ENCODE assay signal across 15 cellular contexts in genomic region chr12:6471992-6472366, GRCh38. TPM values are rescaled to one million over a fixed set of nuclear protein-coding genes. Genes with fewer than 3 reads are reported as not detected.
DNase-seq lines count a peak whose midpoint lies in the region; ATAC-seq and TF ChIP-seq lines count a peak whose summit lies in the region.
"Had no signal": no experiment of that assay in that cellular context is flagged by ENCODE, and none has a peak within 500 bp of the region (broad histone marks: within the 10 kb centered on the region; RNA-seq: fewer than 3 reads in every experiment).

No MANE protein-coding gene starts in this region.

- CTCF ChIA-PET in CD4-positive, alpha-beta memory T cell (lab: Charles Lee; ENCODE audit: partially characterized antibody) = interaction anchor here (1.4 to 5.2 kb wide), 3 partner anchors 20 to 48 kb away, joined by 3 to 55 read pairs (median 16); partner anchors contain the start of gene TAPBPL
- CTCF ChIA-PET in activated B cell treated with CpG ODN at 0.5 μM for 24 hours (lab: Charles Lee) = no interaction called here

- peaks cover 27 to 43% (median 35%) of the 10 kb centered on the region in 4 donors for H3K4me1 Mint-ChIP-seq in CD4-positive, alpha-beta memory T cell
- H3K4me1 Mint-ChIP-seq in activated B cell treated with CpG ODN at 0.5 μM for 24 hours = peaks cover 34% of the 10 kb centered on the region
- peaks cover 1% of the 10 kb centered on the region for H3K4me1 Mint-ChIP-seq in glutamatergic neuron (ENCODE audit: low read depth, unreplicated experiment)

- H3K9me3 Mint-ChIP-seq in CD4-positive, alpha-beta memory T cell = peaks cover 0 to 3% (median 0%) of the 10 kb centered on the region in 8 donors
- H3K9me3 Mint-ChIP-seq in activated B cell treated with CpG ODN at 0.5 μM for 24 hours = no peaks in the 10 kb centered on the region
- H3K9me3 Mint-ChIP-seq in glutamatergic neuron (ENCODE audit: unreplicated experiment) = peaks cover 15% of the 10 kb centered on the region
- H3K9me3 Mint-ChIP-seq: stimulated activated naive CD8-positive, alpha-beta T cell treated with anti-CD3 and anti-CD28 coated beads, Interleukin-15, Interleukin-2, amounts not matched to agents 100 ng/mL and 50 ng/mL, for 24 hours had no signal

- intact Hi-C loops in CD4-positive, alpha-beta memory T cell (cut with micrococcal nuclease) = loop anchor here (2.0 kb wide), 1 partner anchor 135 kb away; no protein-coding TSS in a partner anchor
- intact Hi-C loops in activated B cell treated with CpG ODN at 0.5 μM for 24 hours (cut with micrococcal nuclease) = loop anchor here (5.0 kb wide), 1 partner anchor 195 kb away; no protein-coding TSS in a partner anchor
- intact Hi-C loops in lower lobe of right lung (cut with DNase I) = no loop called here

- H3K4me3 ChIP-seq in CD4-positive, alpha-beta memory T cell (ENCODE audit: low read length in 2 of 2) = no peak overlapping the region
- H3K4me3 ChIP-seq in lower lobe of right lung = no peak overlapping the region

- no peaks in the 10 kb centered on the region for H3K9me3 ChIP-seq in CD4-positive, alpha-beta memory T cell (ENCODE audit: control insufficient read depth in 1 of 2, low read length in 2 of 2)
- H3K9me3 ChIP-seq in lower lobe of right lung = no peaks in the 10 kb centered on the region
- H3K9me3 ChIP-seq: right atrium auricular region had no signal

- DNase-seq in CD4-positive, alpha-beta memory T cell = no peak
- DNase-seq in activated B cell treated with CpG ODN at 0.5 μM for 24 hours (no peak), glutamatergic neuron (no peak), lower lobe of right lung (no peak), SHP77 treated with DMSO at 0.1 percent for 48 hours (lab: John Stamatoyannopoulos, UW) (no peak), ecto neural progenitor cell (ENCODE audit: low spot score) (no peak)
- DNase-seq: C1 segment of cervical spinal cord, NCI-H1436 treated with DMSO at 0.1 percent for 48 hours, NCI-H510A, PC-9 had no signal

- peak overlapping the region; percentile 1 to 48 (median 18) for H3K4me3 Mint-ChIP-seq in CD4-positive, alpha-beta memory T cell
- no peak overlapping the region for H3K4me3 Mint-ChIP-seq in activated B cell treated with CpG ODN at 0.5 μM for 24 hours
- H3K4me3 Mint-ChIP-seq in glutamatergic neuron (ENCODE audit: unreplicated experiment) = peak overlapping the region; percentile 90

- peaks cover 32% of the 10 kb centered on the region for H3K4me1 ChIP-seq in CD4-positive, alpha-beta memory T cell (ENCODE audit: insufficient read depth, low read length)
- H3K4me1 ChIP-seq in lower lobe of right lung = peaks cover 28% of the 10 kb centered on the region

- no peaks in the 10 kb centered on the region for H3K36me3 ChIP-seq in CD4-positive, alpha-beta memory T cell (ENCODE audit: insufficient read depth, low read length)
- H3K36me3 ChIP-seq in lower lobe of right lung = peaks cover 6% of the 10 kb centered on the region
- H3K36me3 ChIP-seq: right atrium auricular region had no signal

- peaks cover 6 to 20% of the 10 kb centered on the region in 2 donors for H3K36me3 Mint-ChIP-seq in CD4-positive, alpha-beta memory T cell
- H3K36me3 Mint-ChIP-seq in activated B cell treated with CpG ODN at 0.5 μM for 24 hours (ENCODE audit: low read depth) (peaks cover 13% of the 10 kb centered on the region), glutamatergic neuron (ENCODE audit: unreplicated experiment) (peaks cover 5% of the 10 kb centered on the region)

- no peaks in the 10 kb centered on the region for H3K27me3 ChIP-seq in CD4-positive, alpha-beta memory T cell (ENCODE audit: insufficient read depth, low read length)
- H3K27me3 ChIP-seq in lower lobe of right lung (ENCODE audit: low read depth) = no peaks in the 10 kb centered on the region
- H3K27me3 ChIP-seq: foreskin keratinocyte, right atrium auricular region had no signal

- ATAC-seq in activated B cell treated with CpG ODN at 0.5 μM for 24 hours (ENCODE audit: low read depth) (no peak), lower lobe of right lung (no peak), GM19452 (IDR thresholded peaks at IDR 0.05; ENCODE audit: unreplicated experiment) (no peak)
- ATAC-seq: foreskin keratinocyte had no signal

- peak overlapping the region in 3 of 7 donors; percentile 1 to 90 (median 17) for H3K27ac Mint-ChIP-seq in CD4-positive, alpha-beta memory T cell
- H3K27ac Mint-ChIP-seq in activated B cell treated with CpG ODN at 0.5 μM for 24 hours (peak overlapping the region; percentile 30), glutamatergic neuron (ENCODE audit: unreplicated experiment) (no peak overlapping the region)

- peak overlapping the region; percentile 89; the same call in 1 of the 2 replicates for H3K27ac ChIP-seq in 22Rv1
- no peak overlapping the region for H3K27ac ChIP-seq in CD4-positive, alpha-beta memory T cell (ENCODE audit: low read depth, low read length)
- no peak overlapping the region for H3K27ac ChIP-seq in lower lobe of right lung
- H3K27ac ChIP-seq: PC-9 had no signal

- peaks cover 0 to 2% of the 10 kb centered on the region in 2 donors for H3K27me3 Mint-ChIP-seq in CD4-positive, alpha-beta memory T cell
- H3K27me3 Mint-ChIP-seq in activated B cell treated with CpG ODN at 0.5 μM for 24 hours (no peaks in the 10 kb centered on the region), glutamatergic neuron (ENCODE audit: unreplicated experiment) (peaks cover 4% of the 10 kb centered on the region)
- H3K27me3 Mint-ChIP-seq: stimulated activated naive CD8-positive, alpha-beta T cell treated with anti-CD3 and anti-CD28 coated beads, Interleukin-15, Interleukin-2, amounts not matched to agents 100 ng/mL and 50 ng/mL, for 24 hours had no signal

- TF ChIP-seq CTCF in 22Rv1 (IDR thresholded peaks at IDR 0.05) (no peak), activated B cell treated with CpG ODN at 0.5 μM for 24 hours (IDR thresholded peaks at IDR 0.05) (no peak), glutamatergic neuron (IDR thresholded peaks at IDR 0.05; ENCODE audit: partially characterized antibody, unreplicated experiment) (no peak), lower lobe of right lung (IDR thresholded peaks at IDR 0.05) (no peak)

- POLR2A ChIA-PET in CD4-positive, alpha-beta memory T cell (lab: Charles Lee; ENCODE audit: partially characterized antibody) = interaction anchor here (3.8 to 4.7 kb wide), 5 partner anchors 10 to 132 kb away, joined by 36 to 107 read pairs (median 86); partner anchors contain the start of genes CD27, MRPL51 and TNFRSF1A
- POLR2A ChIA-PET in activated B cell treated with CpG ODN at 0.5 μM for 24 hours (lab: Charles Lee) = interaction anchor here (2.3 to 4.2 kb wide), 5 partner anchors 11 to 63 kb away, joined by 9 to 104 read pairs (median 88); partner anchors contain the start of genes GAPDH and MRPL51

RNA-seq across cellular contexts. Expression of gene VAMP1, which starts 1.5 kb away (rescaled TPM):
- 100 to 1,000 TPM in 1 of 2 experiments, 10 to 100 TPM in 1; 97.7 to 101 TPM for total RNA-seq in CD4-positive, alpha-beta memory T cell
- 10 to 100 TPM; 10.3 to 12.1 TPM for polyA plus RNA-seq in CD4-positive, alpha-beta memory T cell
- 32.9 and 34.5 TPM in 2 replicates for total RNA-seq in activated B cell treated with CpG ODN at 0.5 μM for 24 hours
- 14.0 TPM for total RNA-seq in glutamatergic neuron (ENCODE audit: unreplicated experiment)
- 6.8 TPM for total RNA-seq in lower lobe of right lung

RNA-seq across cellular contexts. Expression of gene TAPBPL, which starts 20.1 kb away (rescaled TPM):
- 10 to 100 TPM; 66.4 to 66.9 TPM for total RNA-seq in CD4-positive, alpha-beta memory T cell
- polyA plus RNA-seq in CD4-positive, alpha-beta memory T cell = 100 to 1,000 TPM; 102 to 116 TPM
- 52.5 and 64.0 TPM in 2 replicates for total RNA-seq in activated B cell treated with CpG ODN at 0.5 μM for 24 hours
- 0.96 TPM for total RNA-seq in glutamatergic neuron (ENCODE audit: unreplicated experiment)
- total RNA-seq in lower lobe of right lung = 32.4 TPM

RNA-seq across cellular contexts. Expression of gene MRPL51, which starts 21.1 kb away (rescaled TPM):
- total RNA-seq in CD4-positive, alpha-beta memory T cell = 10 to 100 TPM; 85.1 to 89.2 TPM
- polyA plus RNA-seq in CD4-positive, alpha-beta memory T cell = 100 to 1,000 TPM; 199 to 205 TPM
- total RNA-seq in activated B cell treated with CpG ODN at 0.5 μM for 24 hours (130 and 145 TPM in 2 replicates), glutamatergic neuron (ENCODE audit: unreplicated experiment) (138 TPM), lower lobe of right lung (121 TPM)

RNA-seq across cellular contexts. Expression of gene NCAPD2, which starts 21.9 kb away (rescaled TPM):
- 10 to 100 TPM; 38.1 to 39.8 TPM for total RNA-seq in CD4-positive, alpha-beta memory T cell
- 10 to 100 TPM; 15.7 to 29.0 TPM for polyA plus RNA-seq in CD4-positive, alpha-beta memory T cell
- 38.4 and 40.9 TPM in 2 replicates for total RNA-seq in activated B cell treated with CpG ODN at 0.5 μM for 24 hours
- total RNA-seq in glutamatergic neuron (ENCODE audit: unreplicated experiment) = 29.3 TPM
- 32.0 TPM for total RNA-seq in lower lobe of right lung

RNA-seq across cellular contexts. Expression of gene CD27, which starts 27.2 kb away (rescaled TPM):
- total RNA-seq in CD4-positive, alpha-beta memory T cell = 100 to 1,000 TPM; 117 to 124 TPM
- 100 to 1,000 TPM; 343 to 402 TPM for polyA plus RNA-seq in CD4-positive, alpha-beta memory T cell
- 39.3 and 43.8 TPM in 2 replicates for total RNA-seq in activated B cell treated with CpG ODN at 0.5 μM for 24 hours
- not detected for total RNA-seq in glutamatergic neuron (ENCODE audit: unreplicated experiment)
- 2.3 TPM for total RNA-seq in lower lobe of right lung
- total RNA-seq: foreskin keratinocyte, PC-9 had no signal
- polyA plus RNA-seq: foreskin keratinocyte had no signal

Comparison
In these comparisons a context has a peak if more than half of its experiments do, and no peak if none do; other contexts are left out.
1. RNA of gene TAPBPL, which starts 20.1 kb away (total RNA-seq): 66.4 to 66.9 TPM in CD4-positive, alpha-beta memory T cell, 52.5 to 64.0 TPM in activated B cell treated with CpG ODN at 0.5 μM for 24 hours and 32.4 TPM in lower lobe of right lung (single experiment); 0.96 TPM in glutamatergic neuron (single experiment); every median in the first group is over 10 times any median in the second.